In the genomic region with DNA sequence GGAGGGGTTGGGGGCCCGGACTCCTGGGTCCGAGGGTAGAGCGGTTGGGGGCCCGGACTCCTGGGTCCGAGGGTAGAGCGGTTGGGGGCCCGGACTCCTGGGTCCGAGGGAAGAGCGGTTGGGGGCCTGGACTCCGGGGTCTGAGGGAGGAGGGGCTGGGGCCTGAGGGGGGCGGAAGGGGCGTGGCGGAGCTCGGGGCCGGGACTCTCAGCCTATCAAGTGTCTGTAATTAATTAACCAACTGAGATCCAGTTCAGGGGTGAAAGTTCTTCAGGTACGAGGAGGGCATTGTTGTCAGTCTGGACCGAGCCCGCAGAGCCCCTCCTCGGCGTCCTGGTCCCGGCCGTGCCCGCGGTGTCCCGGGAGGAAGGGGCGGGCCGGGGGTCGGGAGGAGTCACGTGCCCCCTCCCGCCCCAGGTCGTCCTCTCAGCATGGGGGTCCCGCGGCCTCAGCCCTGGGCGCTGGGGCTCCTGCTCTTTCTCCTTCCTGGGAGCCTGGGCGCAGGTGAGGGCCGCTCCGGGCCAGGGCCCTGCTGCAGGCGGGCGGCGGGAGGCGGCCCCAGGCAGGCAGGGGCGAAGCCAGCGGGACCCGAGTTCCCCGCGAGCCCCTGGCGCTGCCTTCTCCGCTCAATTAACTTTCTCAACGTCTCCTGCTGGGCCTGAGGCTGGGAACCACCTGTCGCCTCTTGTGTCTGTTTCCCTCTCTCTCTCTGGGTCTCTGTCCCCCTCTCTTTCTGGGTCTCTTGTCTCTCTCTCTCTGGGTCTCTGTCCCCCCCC, we compare ENCODE assay signal across 8 cellular contexts. TPM values are rescaled to one million over a fixed set of nuclear protein-coding genes. Genes with fewer than 3 reads are reported as not detected.
DNase-seq lines count a peak whose midpoint lies in the region; ATAC-seq and TF ChIP-seq lines count a peak whose summit lies in the region.

No MANE protein-coding gene starts in this region.

- H3K4me1 ChIP-seq in prostate gland (replicated peaks) = no peaks in the 10 kb centered on the region

- no peaks in the 10 kb centered on the region for H3K36me3 ChIP-seq in prostate gland

- H3K27me3 ChIP-seq in prostate gland (replicated peaks; ENCODE audit: insufficient read depth) = no peaks in the 10 kb centered on the region

- peak; percentile 49 for TF ChIP-seq POLR2A in prostate gland (IDR thresholded peaks at IDR 0.05)

- DNase-seq in DMS79 treated with DMSO at 0.1 percent for 48 hours (lab: John Stamatoyannopoulos, UW) = peak; percentile 66
- DNase-seq in NCI-H1105 treated with DMSO at 0.1 percent for 48 hours (lab: John Stamatoyannopoulos, UW) = peak; percentile 36
- DNase-seq in activated naive CD4-positive, alpha-beta T cell treated with Interleukin-2 at 50 U/mL for 16 hours = peak; percentile 35
- DNase-seq in cardiac septum (ENCODE audit: low spot score) = peak; percentile 82
- no peak for DNase-seq in prostate gland (ENCODE audit: low spot score)
- DNase-seq in OCI-M2 (lab: John Stamatoyannopoulos, UW; ENCODE audit: unreplicated experiment) = no peak
- no peak for DNase-seq in NK-92 (lab: John Stamatoyannopoulos, UW; ENCODE audit: unreplicated experiment)

- peak overlapping the region; percentile 71 to 82 for H3K4me3 ChIP-seq in prostate gland

- intact Hi-C loops in cardiac septum (cut with DNase I) = no loop called here
- intact Hi-C loops in prostate gland (cut with DNase I) = no loop called here

- peak overlapping the region; percentile 83 to 90 for H3K27ac ChIP-seq in prostate gland

- no peak for TF ChIP-seq CTCF in prostate gland (IDR thresholded peaks at IDR 0.05)

- no peaks in the 10 kb centered on the region for H3K9me3 ChIP-seq in prostate gland

- under 1% methylated on average over 50 of the region's 50 CpGs for WGBS in prostate gland

- ATAC-seq in HG02852 (IDR thresholded peaks at IDR 0.05; ENCODE audit: unreplicated experiment) = no peak

RNA-seq across cellular contexts. Expression of a gene that starts 0.7 kb away (rescaled TPM):
- total RNA-seq in cardiac septum (50.6 TPM), prostate gland (100 to 1,000 TPM; 140 to 153 TPM)

RNA-seq across cellular contexts. Expression of a gene that starts 14.6 kb away (rescaled TPM):
- total RNA-seq in cardiac septum = 14.0 TPM
- 10 to 100 TPM in 1 of 2 donors, 1 to 10 TPM in 1; 2.5 to 14.5 TPM for total RNA-seq in prostate gland

RNA-seq across cellular contexts. Expression of a gene that starts 16.9 kb away (rescaled TPM):
- 729 TPM for total RNA-seq in cardiac septum
- total RNA-seq in prostate gland = 1,000 to 10,000 TPM; 4,118 to 4,499 TPM

RNA-seq across cellular contexts. Expression of a gene that starts 25.8 kb away (rescaled TPM):
- total RNA-seq in cardiac septum (1,030 TPM), prostate gland (1,000 to 10,000 TPM; 2,414 to 3,956 TPM)

RNA-seq across cellular contexts. Expression of a gene that starts 39.1 kb away (rescaled TPM):
- total RNA-seq in cardiac septum (3.8 TPM), prostate gland (10 to 100 TPM in 1 of 2 donors, 1 to 10 TPM in 1; 2.9 to 10.7 TPM)

Comparison
In these comparisons a context has a peak if more than half of its experiments do, and no peak if none do; other contexts are left out.
1. DNase-seq: peak in DMS79 treated with DMSO at 0.1 percent for 48 hours (single experiment), NCI-H1105 treated with DMSO at 0.1 percent for 48 hours (single experiment), activated naive CD4-positive, alpha-beta T cell treated with Interleukin-2 at 50 U/mL for 16 hours (single experiment) and cardiac septum (single experiment); none in prostate gland (single experiment), OCI-M2 (single experiment) and NK-92 (single experiment).